In genomic region chr6:37205997-37206340, GRCh38 we compare ENCODE assay signal across 22 cellular contexts. TPM values are rescaled to one million over a fixed set of nuclear protein-coding genes. Genes with fewer than 3 reads are reported as not detected.
A peak's percentile ranks its signal among the peaks of the same experiment; 100 is the strongest.
DNase-seq lines count a peak whose midpoint lies in the region; ATAC-seq, FAIRE-seq and TF ChIP-seq lines count a peak whose summit lies in the region.
"Had no signal": no experiment of that assay in that cellular context is flagged by ENCODE, and none has a peak within 500 bp of the region (broad histone marks: within the 10 kb centered on the region; RNA-seq: fewer than 3 reads in every experiment).

No MANE protein-coding gene starts in this region.

- no peak for TF ChIP-seq CTCF in CD8-positive, alpha-beta T cell (IDR thresholded peaks at IDR 0.05)

- H3K27ac ChIP-seq in CD8-positive, alpha-beta T cell (ENCODE audit: low read depth, low read length) = no peak overlapping the region
- H3K27ac ChIP-seq: brain microvascular endothelial cell, colonic mucosa, gastroesophageal sphincter, right lobe of liver had no signal

- no peaks in the 10 kb centered on the region for H3K27me3 ChIP-seq in CD8-positive, alpha-beta T cell (ENCODE audit: insufficient read depth, low read length)
- H3K27me3 ChIP-seq: brain microvascular endothelial cell, colonic mucosa, gastroesophageal sphincter, right lobe of liver had no signal

- H3K4me3 Mint-ChIP-seq in activated CD4-positive, alpha-beta T cell treated with anti-CD3 and anti-CD28 coated beads, Interleukin-2, amount 10 ng/mL, durations not matched to agents 7 days and 5 days = no peak overlapping the region
- H3K4me3 Mint-ChIP-seq in CD8-positive, alpha-beta T cell = no peak overlapping the region
- H3K4me3 Mint-ChIP-seq in activated CD4-positive, alpha-beta memory T cell treated with anti-CD3 and anti-CD28 coated beads, Interleukin-2, amount 10 ng/mL, durations not matched to agents 7 days and 5 days = no peak overlapping the region
- H3K4me3 Mint-ChIP-seq in dendritic cell treated with granulocyte-macrophage colony-stimulating factor and Interleukin-4, amounts not matched to agents 40 ng/mL and 50 ng/mL, for 4 days = no peak overlapping the region
- H3K4me3 Mint-ChIP-seq: neural crest cell had no signal

- peaks cover 7% of the 10 kb centered on the region for H3K36me3 Mint-ChIP-seq in activated CD4-positive, alpha-beta T cell treated with anti-CD3 and anti-CD28 coated beads, Interleukin-2, amount 10 ng/mL, durations not matched to agents 7 days and 5 days (ENCODE audit: low read depth)
- H3K36me3 Mint-ChIP-seq in CD8-positive, alpha-beta T cell = no peaks in the 10 kb centered on the region
- H3K36me3 Mint-ChIP-seq in activated CD4-positive, alpha-beta memory T cell treated with anti-CD3 and anti-CD28 coated beads, Interleukin-2, amount 10 ng/mL, durations not matched to agents 7 days and 5 days (ENCODE audit: low read depth) = no peaks in the 10 kb centered on the region
- H3K36me3 Mint-ChIP-seq in dendritic cell treated with granulocyte-macrophage colony-stimulating factor and Interleukin-4, amounts not matched to agents 40 ng/mL and 50 ng/mL, for 4 days (ENCODE audit: low read depth) = no peaks in the 10 kb centered on the region

- peak overlapping the region; percentile 71 for H3K27ac Mint-ChIP-seq in activated CD4-positive, alpha-beta T cell treated with anti-CD3 and anti-CD28 coated beads, Interleukin-2, amount 10 ng/mL, durations not matched to agents 7 days and 5 days
- H3K27ac Mint-ChIP-seq in CD8-positive, alpha-beta T cell = peak overlapping the region; percentile 46
- H3K27ac Mint-ChIP-seq in activated CD4-positive, alpha-beta memory T cell treated with anti-CD3 and anti-CD28 coated beads, Interleukin-2, amount 10 ng/mL, durations not matched to agents 7 days and 5 days = peak overlapping the region; percentile 36
- H3K27ac Mint-ChIP-seq in dendritic cell treated with granulocyte-macrophage colony-stimulating factor and Interleukin-4, amounts not matched to agents 40 ng/mL and 50 ng/mL, for 4 days = peak overlapping the region; percentile 42

- no peak for ATAC-seq in CD8-positive, alpha-beta T cell
- ATAC-seq in GM19351 (IDR thresholded peaks at IDR 0.05; ENCODE audit: unreplicated experiment) = no peak
- ATAC-seq: activated CD4-positive, CD25-positive, alpha-beta regulatory T cell treated with anti-CD3 and anti-CD28 coated beads, Interleukin-2, amount 50 U/mL, for 24 hours; gastroesophageal sphincter; right lobe of liver had no signal

- H3K36me3 ChIP-seq in CD8-positive, alpha-beta T cell (ENCODE audit: insufficient read depth, low read length) = no peaks in the 10 kb centered on the region
- H3K36me3 ChIP-seq: brain microvascular endothelial cell, colonic mucosa, gastroesophageal sphincter, right lobe of liver had no signal

- peaks cover 83% of the 10 kb centered on the region for H3K4me1 Mint-ChIP-seq in activated CD4-positive, alpha-beta T cell treated with anti-CD3 and anti-CD28 coated beads, Interleukin-2, amount 10 ng/mL, durations not matched to agents 7 days and 5 days
- peaks cover 66% of the 10 kb centered on the region for H3K4me1 Mint-ChIP-seq in CD8-positive, alpha-beta T cell (ENCODE audit: low read depth)
- peaks cover 84% of the 10 kb centered on the region for H3K4me1 Mint-ChIP-seq in activated CD4-positive, alpha-beta memory T cell treated with anti-CD3 and anti-CD28 coated beads, Interleukin-2, amount 10 ng/mL, durations not matched to agents 7 days and 5 days
- peaks cover 64% of the 10 kb centered on the region for H3K4me1 Mint-ChIP-seq in dendritic cell treated with granulocyte-macrophage colony-stimulating factor and Interleukin-4, amounts not matched to agents 40 ng/mL and 50 ng/mL, for 4 days (ENCODE audit: low read depth)
- H3K4me1 Mint-ChIP-seq: neural crest cell had no signal

- no peaks in the 10 kb centered on the region for H3K9me3 ChIP-seq in CD8-positive, alpha-beta T cell (ENCODE audit: low read length)
- H3K9me3 ChIP-seq: colonic mucosa, gastroesophageal sphincter, right lobe of liver had no signal

- peaks cover 67% of the 10 kb centered on the region for H3K4me1 ChIP-seq in CD8-positive, alpha-beta T cell (ENCODE audit: insufficient read depth, low read length)
- H3K4me1 ChIP-seq: colonic mucosa, gastroesophageal sphincter had no signal

- CTCF ChIA-PET in activated CD4-positive, alpha-beta T cell treated with anti-CD3 and anti-CD28 coated beads, Interleukin-2, amount 10 ng/mL, durations not matched to agents 7 days and 5 days (lab: Charles Lee) = interaction anchor here (1.2 to 14.4 kb wide), 6 partner anchors 12 to 183 kb away, joined by 3 to 482 read pairs (median 8); partner anchors contain the start of gene PIM1
- CTCF ChIA-PET in CD8-positive, alpha-beta T cell (lab: Charles Lee) = interaction anchor here (0.7 to 17.8 kb wide), 5 partner anchors 12 to 182 kb away, joined by 3 to 785 read pairs (median 139); partner anchors contain the start of gene PIM1
- CTCF ChIA-PET in activated CD4-positive, alpha-beta memory T cell treated with anti-CD3 and anti-CD28 coated beads, Interleukin-2, amount 10 ng/mL, durations not matched to agents 7 days and 5 days (lab: Charles Lee) = interaction anchor here (0.9 to 17.3 kb wide), 7 partner anchors 11 to 181 kb away, joined by 3 to 786 read pairs (median 23); partner anchors contain the start of gene PIM1

- DNase-seq in activated CD4-positive, alpha-beta T cell treated with anti-CD3 and anti-CD28 coated beads, Interleukin-2, amount 10 ng/mL, durations not matched to agents 7 days and 5 days = no peak
- no peak for DNase-seq in activated CD4-positive, alpha-beta T cell treated with anti-CD3 and anti-CD28 coated beads, Interleukin-2, amount 50 U/mL, for 1 hour
- no peak for DNase-seq in CD8-positive, alpha-beta T cell
- no peak for DNase-seq in activated CD4-positive, alpha-beta memory T cell treated with anti-CD3 and anti-CD28 coated beads, Interleukin-2, amount 10 ng/mL, durations not matched to agents 7 days and 5 days
- no peak for DNase-seq in stimulated activated naive CD4-positive, alpha-beta T cell treated with Interleukin-2 at 50 U/mL for 16 hours (lab: John Stamatoyannopoulos, UW)
- DNase-seq in HTR-8/SVneo (ENCODE audit: insufficient read length, low spot score) = no peak
- DNase-seq: brain microvascular endothelial cell, colonic mucosa, GF-D8, HCEC 1CT, hypothalamus, midbrain, MV-4-11, NCI-H69, posterior cingulate gyrus, right lobe of liver had no signal

- H3K9me3 Mint-ChIP-seq in activated CD4-positive, alpha-beta T cell treated with anti-CD3 and anti-CD28 coated beads, Interleukin-2, amount 10 ng/mL, durations not matched to agents 7 days and 5 days = no peaks in the 10 kb centered on the region
- no peaks in the 10 kb centered on the region for H3K9me3 Mint-ChIP-seq in CD8-positive, alpha-beta T cell
- no peaks in the 10 kb centered on the region for H3K9me3 Mint-ChIP-seq in activated CD4-positive, alpha-beta memory T cell treated with anti-CD3 and anti-CD28 coated beads, Interleukin-2, amount 10 ng/mL, durations not matched to agents 7 days and 5 days
- no peaks in the 10 kb centered on the region for H3K9me3 Mint-ChIP-seq in dendritic cell treated with granulocyte-macrophage colony-stimulating factor and Interleukin-4, amounts not matched to agents 40 ng/mL and 50 ng/mL, for 4 days
- H3K9me3 Mint-ChIP-seq: neural crest cell had no signal

- H3K4me3 ChIP-seq in CD8-positive, alpha-beta T cell (ENCODE audit: low read depth, low read length) = no peak overlapping the region
- H3K4me3 ChIP-seq: colonic mucosa, gastroesophageal sphincter, right lobe of liver had no signal

- POLR2A ChIA-PET in activated CD4-positive, alpha-beta T cell treated with anti-CD3 and anti-CD28 coated beads, Interleukin-2, amount 10 ng/mL, durations not matched to agents 7 days and 5 days (lab: Charles Lee) = no interaction called here
- POLR2A ChIA-PET in CD8-positive, alpha-beta T cell (lab: Charles Lee) = interaction anchor here (0.7 to 1.4 kb wide), 3 partner anchors 31 to 156 kb away, joined by 3 to 5 read pairs (median 3); no protein-coding TSS in a partner anchor
- POLR2A ChIA-PET in activated CD4-positive, alpha-beta memory T cell treated with anti-CD3 and anti-CD28 coated beads, Interleukin-2, amount 10 ng/mL, durations not matched to agents 7 days and 5 days (lab: Charles Lee) = interaction anchor here (1.1 to 17.3 kb wide), 7 partner anchors 9 to 184 kb away, joined by 3 to 525 read pairs (median 8); partner anchors contain the start of gene PIM1

- intact Hi-C loops in CD8-positive, alpha-beta T cell (cut with DNase I, micrococcal nuclease) = no loop called here
- intact Hi-C loops in dendritic cell treated with granulocyte-macrophage colony-stimulating factor and Interleukin-4, amounts not matched to agents 40 ng/mL and 50 ng/mL, for 4 days (cut with micrococcal nuclease) = no loop called here

- no peaks in the 10 kb centered on the region for H3K27me3 Mint-ChIP-seq in activated CD4-positive, alpha-beta T cell treated with anti-CD3 and anti-CD28 coated beads, Interleukin-2, amount 10 ng/mL, durations not matched to agents 7 days and 5 days
- H3K27me3 Mint-ChIP-seq in CD8-positive, alpha-beta T cell (ENCODE audit: low read depth) = no peaks in the 10 kb centered on the region
- H3K27me3 Mint-ChIP-seq in activated CD4-positive, alpha-beta memory T cell treated with anti-CD3 and anti-CD28 coated beads, Interleukin-2, amount 10 ng/mL, durations not matched to agents 7 days and 5 days = no peaks in the 10 kb centered on the region
- peaks cover 17% of the 10 kb centered on the region for H3K27me3 Mint-ChIP-seq in dendritic cell treated with granulocyte-macrophage colony-stimulating factor and Interleukin-4, amounts not matched to agents 40 ng/mL and 50 ng/mL, for 4 days

- FAIRE-seq in HTR-8/SVneo (lab: Jason Lieb, UNC) = no peak
- FAIRE-seq: islet of Langerhans had no signal

RNA-seq across cellular contexts. Expression of gene PIM1, which starts 36.0 kb away (rescaled TPM):
- 100 to 1,000 TPM; 393 to 412 TPM for total RNA-seq in activated CD4-positive, alpha-beta T cell treated with anti-CD3 and anti-CD28 coated beads, Interleukin-2, amount 10 ng/mL, durations not matched to agents 7 days and 5 days
- total RNA-seq in CD8-positive, alpha-beta T cell = 100 to 1,000 TPM; 125 TPM
- total RNA-seq in activated CD4-positive, alpha-beta memory T cell treated with anti-CD3 and anti-CD28 coated beads, Interleukin-2, amount 10 ng/mL, durations not matched to agents 7 days and 5 days = 100 to 1,000 TPM; 497 to 505 TPM

RNA-seq across cellular contexts. Expression of gene TBC1D22B, which starts 51.6 kb away (rescaled TPM):
- 10 to 100 TPM; 15.3 to 16.6 TPM for total RNA-seq in activated CD4-positive, alpha-beta T cell treated with anti-CD3 and anti-CD28 coated beads, Interleukin-2, amount 10 ng/mL, durations not matched to agents 7 days and 5 days
- total RNA-seq in CD8-positive, alpha-beta T cell = 1 to 10 TPM; 6.7 to 6.8 TPM
- 10 to 100 TPM; 16.5 TPM for total RNA-seq in activated CD4-positive, alpha-beta memory T cell treated with anti-CD3 and anti-CD28 coated beads, Interleukin-2, amount 10 ng/mL, durations not matched to agents 7 days and 5 days

RNA-seq across cellular contexts. Expression of gene TMEM217, which starts 52.0 kb away (rescaled TPM):
- 1 to 10 TPM in 1 of 2 experiments, under 1 TPM in 1; 0.92 to 1.3 TPM for total RNA-seq in activated CD4-positive, alpha-beta T cell treated with anti-CD3 and anti-CD28 coated beads, Interleukin-2, amount 10 ng/mL, durations not matched to agents 7 days and 5 days
- total RNA-seq in CD8-positive, alpha-beta T cell = 1 to 10 TPM in 1 of 2 experiments, under 1 TPM in 1; 0.27 to 1.2 TPM
- total RNA-seq in activated CD4-positive, alpha-beta memory T cell treated with anti-CD3 and anti-CD28 coated beads, Interleukin-2, amount 10 ng/mL, durations not matched to agents 7 days and 5 days = 1 to 10 TPM; 1.6 to 2.1 TPM
